ENCODE assay signal across 12 cellular contexts in genomic region chr3:132662212-132662611, GRCh38. TPM values are rescaled to one million over a fixed set of nuclear protein-coding genes. Genes with fewer than 3 reads are reported as not detected.
A peak's percentile ranks its signal among the peaks of the same experiment; 100 is the strongest.
DNase-seq lines count a peak whose midpoint lies in the region; ATAC-seq and TF ChIP-seq lines count a peak whose summit lies in the region.
"Had no signal": no experiment of that assay in that cellular context is flagged by ENCODE, and none has a peak within 500 bp of the region (broad histone marks: within the 10 kb centered on the region; RNA-seq: fewer than 3 reads in every experiment).

No MANE protein-coding gene starts in this region.

- intact Hi-C loops in Right ventricle myocardium superior (cut with DNase I) (no loop called here), transverse colon (cut with DNase I; ENCODE audit: low total_unique reads) (no loop called here), sciatic nerve (cut with DNase I) (no loop called here)

- H3K36me3 ChIP-seq in ACC112 (ENCODE audit: insufficient read depth, low read length) (peaks cover 6% of the 10 kb centered on the region), DOHH2 (ENCODE audit: control insufficient read depth, low read length) (peaks cover 33% of the 10 kb centered on the region), fibroblast of lung (ENCODE audit: control insufficient read depth, insufficient read depth, low read length) (no peaks in the 10 kb centered on the region), transverse colon (no peaks in the 10 kb centered on the region)

- H3K27me3 ChIP-seq in ACC112 (ENCODE audit: insufficient read depth, low read length) (no peaks in the 10 kb centered on the region), DOHH2 (ENCODE audit: control insufficient read depth, low read length) (no peaks in the 10 kb centered on the region), fibroblast of lung (ENCODE audit: control insufficient read depth, insufficient read depth, low read length) (no peaks in the 10 kb centered on the region), transverse colon (no peaks in the 10 kb centered on the region)

- no peaks in the 10 kb centered on the region for H3K9me3 Mint-ChIP-seq in progenitor cell of endocrine pancreas (ENCODE audit: low read depth)

- H3K4me3 Mint-ChIP-seq in T-helper 17 cell (no peak overlapping the region), progenitor cell of endocrine pancreas (ENCODE audit: low read depth) (no peak overlapping the region)

- in situ Hi-C loops in transverse colon (cut with MboI; ENCODE audit: low pct_ligation_motif_present in 1 of 4, low pct_unique_long_range_greater_than_20kb in 1 of 4, low sequenced_read_pairs in 3 of 4) = no loop called here

- H3K27ac Mint-ChIP-seq in T-helper 17 cell (peak overlapping the region; percentile 43), progenitor cell of endocrine pancreas (no peak overlapping the region)

- peaks cover 16% of the 10 kb centered on the region for H3K4me1 ChIP-seq in ACC112 (ENCODE audit: control insufficient read depth, insufficient read depth, low read length, unreplicated experiment)
- H3K4me1 ChIP-seq in DOHH2 (ENCODE audit: control insufficient read depth, low read length) = peaks cover 28% of the 10 kb centered on the region
- H3K4me1 ChIP-seq in fibroblast of lung (ENCODE audit: control insufficient read depth, extremely low read depth, insufficient read depth, low read length) = no peaks in the 10 kb centered on the region
- H3K4me1 ChIP-seq in transverse colon = peaks cover 12 to 38% (median 29%) of the 10 kb centered on the region in 4 donors

- H3K9ac ChIP-seq in fibroblast of lung (ENCODE audit: insufficient read depth, low read length) = no peak overlapping the region

- peak overlapping the region; percentile 98 for H3K4me3 ChIP-seq in ACC112 (ENCODE audit: low read depth, low read length)
- H3K4me3 ChIP-seq in DOHH2 (ENCODE audit: low read length) = peak overlapping the region; percentile 86
- H3K4me3 ChIP-seq in fibroblast of lung (replicated peaks in 1 of 4; ENCODE audit: control extremely low read depth in 1 of 4, insufficient read depth in 1 of 4, low read depth in 3 of 4, low read length in 4 of 4) = peak overlapping the region in 3 of 4 experiments; percentile 72 to 90 (median 82)
- H3K4me3 ChIP-seq in transverse colon = no peak overlapping the region

- H2AFZ ChIP-seq in ACC112 (ENCODE audit: low read length, unreplicated experiment) (no peak overlapping the region), fibroblast of lung (ENCODE audit: low read length) (no peak overlapping the region)

- H3K27me3 Mint-ChIP-seq in T-helper 17 cell (no peaks in the 10 kb centered on the region), progenitor cell of endocrine pancreas (no peaks in the 10 kb centered on the region)

- no peak for DNase-seq in T-helper 17 cell
- no peak for DNase-seq in fibroblast of lung (ENCODE audit: low read depth in 2 of 2)
- DNase-seq in Right ventricle myocardium superior = no peak
- DNase-seq in progenitor cell of endocrine pancreas (ENCODE audit: low spot score, unreplicated experiment) = no peak
- no peak for DNase-seq in transverse colon
- no peak for DNase-seq in sciatic nerve (ENCODE audit: low spot score)
- DNase-seq: COR-L47; NCI-H1105; occipital lobe; stimulated activated CD4-positive, alpha-beta T cell treated with anti-CD3 and anti-CD28 coated beads, Interleukin-4, amount 100 ng/mL, for 24 hours had no signal

- H3F3A ChIP-seq in DOHH2 (ENCODE audit: control insufficient read depth, insufficient read depth) = peaks cover 3% of the 10 kb centered on the region; the same call in 1 of the 2 replicates

- ATAC-seq in T-helper 17 cell (no peak), Right ventricle myocardium superior (ENCODE audit: poor library complexity) (no peak), sciatic nerve (no peak)

- TF ChIP-seq POLR2A in transverse colon (IDR thresholded peaks at IDR 0.05) = no peak

- TF ChIP-seq EP300 in transverse colon (IDR thresholded peaks at IDR 0.05; ENCODE audit: low read depth) = no peak

- H3K27ac ChIP-seq in ACC112 (ENCODE audit: low read depth, low read length) (no peak overlapping the region), DOHH2 (ENCODE audit: low read depth, low read length) (no peak overlapping the region), fibroblast of lung (ENCODE audit: insufficient read depth, low read length) (no peak overlapping the region), transverse colon (no peak overlapping the region)

- H3K9me3 ChIP-seq in DOHH2 (ENCODE audit: control insufficient read depth, insufficient read depth, low read length) = no peaks in the 10 kb centered on the region
- no peaks in the 10 kb centered on the region for H3K9me3 ChIP-seq in T-helper 17 cell (ENCODE audit: control insufficient read depth, low read length, poor library complexity, severe bottlenecking)
- no peaks in the 10 kb centered on the region for H3K9me3 ChIP-seq in fibroblast of lung (ENCODE audit: control insufficient read depth, insufficient read depth, low read depth, low read length)
- H3K9me3 ChIP-seq in transverse colon = no peaks in the 10 kb centered on the region

- H3K4me2 ChIP-seq in DOHH2 (ENCODE audit: low read length) = peak overlapping the region; percentile 73
- H3K4me2 ChIP-seq in fibroblast of lung (ENCODE audit: extremely low read depth, insufficient read depth, low read length) = peak overlapping the region; percentile 97

- TF ChIP-seq CTCF in DOHH2 (IDR thresholded peaks at IDR 0.05; ENCODE audit: low read depth, low read length, poor library complexity, severe bottlenecking) (no peak), fibroblast of lung (conservative IDR thresholded peaks at IDR 0.05 in 1 of 2, IDR thresholded peaks at IDR 0.05 in 1 of 2; ENCODE audit: low read depth in 1 of 2, low read length in 2 of 2) (no peak), progenitor cell of endocrine pancreas (IDR thresholded peaks at IDR 0.05; ENCODE audit: unreplicated experiment) (no peak), transverse colon (IDR thresholded peaks at IDR 0.05) (no peak)

- peaks cover 59% of the 10 kb centered on the region for H3K79me2 ChIP-seq in ACC112 (ENCODE audit: control insufficient read depth, insufficient read depth, low read length, unreplicated experiment)
- H3K79me2 ChIP-seq in DOHH2 (ENCODE audit: control insufficient read depth, low read length) = peaks cover 82% of the 10 kb centered on the region
- H3K79me2 ChIP-seq in fibroblast of lung (ENCODE audit: control insufficient read depth, insufficient read depth, low read length) = peaks cover 47% of the 10 kb centered on the region

- no peaks in the 10 kb centered on the region for H3K9me2 ChIP-seq in DOHH2 (replicated peaks; ENCODE audit: control insufficient read depth, low read length)

- H3K36me3 Mint-ChIP-seq in T-helper 17 cell (ENCODE audit: low read depth) = peaks cover 4% of the 10 kb centered on the region
- H3K36me3 Mint-ChIP-seq in progenitor cell of endocrine pancreas (ENCODE audit: insufficient read depth) = no peaks in the 10 kb centered on the region

- H3K4me1 Mint-ChIP-seq in T-helper 17 cell = peaks cover 47% of the 10 kb centered on the region
- peaks cover 22% of the 10 kb centered on the region for H3K4me1 Mint-ChIP-seq in progenitor cell of endocrine pancreas (ENCODE audit: low read depth)

- no peaks in the 10 kb centered on the region for H4K20me1 ChIP-seq in DOHH2 (ENCODE audit: control insufficient read depth, insufficient read depth, low read depth, low read length)
- H4K20me1 ChIP-seq in fibroblast of lung (ENCODE audit: control insufficient read depth, extremely low read depth, insufficient read depth, low read length) = no peaks in the 10 kb centered on the region

RNA-seq across cellular contexts. Expression of gene UBA5, which starts 2.1 kb away (rescaled TPM):
- total RNA-seq in T-helper 17 cell (10 to 100 TPM; 30.7 to 40.5 TPM), fibroblast of lung (30.0 and 43.6 TPM in 2 replicates), Right ventricle myocardium superior (38.8 TPM), progenitor cell of endocrine pancreas (40.9 and 42.7 TPM in 2 replicates), transverse colon (10 to 100 TPM; 25.7 to 45.3 (median 33.4) TPM), sciatic nerve (32.2 TPM)
- polyA plus RNA-seq in fibroblast of lung = 37.3 and 47.5 TPM in 2 replicates
- polyA plus RNA-seq in fibroblast of lung (2012) = 37.1 and 38.3 TPM in 2 replicates
- 0.55 and 14.9 TPM in 2 replicates for polyA minus RNA-seq in fibroblast of lung (ENCODE audit: low replicate concordance)

RNA-seq across cellular contexts. Expression of gene ACAD11, which starts 2.6 kb away (rescaled TPM):
- total RNA-seq in T-helper 17 cell = 10 to 100 TPM; 24.2 to 28.4 TPM
- 44.9 and 101 TPM in 2 replicates for total RNA-seq in fibroblast of lung
- polyA plus RNA-seq in fibroblast of lung = 15.6 and 27.9 TPM in 2 replicates
- 10.6 and 12.2 TPM in 2 replicates for polyA plus RNA-seq in fibroblast of lung (2012)
- 1.7 and 9.2 TPM in 2 replicates for polyA minus RNA-seq in fibroblast of lung (ENCODE audit: low replicate concordance)
- 14.7 TPM for total RNA-seq in Right ventricle myocardium superior
- total RNA-seq in progenitor cell of endocrine pancreas = 14.2 and 14.8 TPM in 2 replicates
- 10 to 100 TPM; 10.2 to 56.7 (median 20.9) TPM for total RNA-seq in transverse colon
- total RNA-seq in sciatic nerve = 39.2 TPM

RNA-seq across cellular contexts. Expression of gene NPHP3, which starts 60.0 kb away (rescaled TPM):
- 10 to 100 TPM; 26.1 to 30.3 TPM for total RNA-seq in T-helper 17 cell
- 24.4 and 25.9 TPM in 2 replicates for total RNA-seq in fibroblast of lung
- 30.1 and 38.5 TPM in 2 replicates for polyA plus RNA-seq in fibroblast of lung
- polyA plus RNA-seq in fibroblast of lung (2012) = 11.6 and 15.5 TPM in 2 replicates
- 2.0 and 4.8 TPM in 2 replicates for polyA minus RNA-seq in fibroblast of lung (ENCODE audit: low replicate concordance)
- 9.3 TPM for total RNA-seq in Right ventricle myocardium superior
- 22.2 and 24.8 TPM in 2 replicates for total RNA-seq in progenitor cell of endocrine pancreas
- total RNA-seq in transverse colon = 10 to 100 TPM; 40.1 to 83.0 (median 64.7) TPM
- total RNA-seq in sciatic nerve = 58.0 TPM

Comparison
In these comparisons a context has a peak if more than half of its experiments do, and no peak if none do; other contexts are left out.
1. H3K4me3 ChIP-seq: peak in ACC112 (single experiment), DOHH2 (single experiment) and fibroblast of lung (3 of 4); none in transverse colon (0 of 4).